13 cellular contexts compared by ENCODE assay signal in the genomic region with DNA sequence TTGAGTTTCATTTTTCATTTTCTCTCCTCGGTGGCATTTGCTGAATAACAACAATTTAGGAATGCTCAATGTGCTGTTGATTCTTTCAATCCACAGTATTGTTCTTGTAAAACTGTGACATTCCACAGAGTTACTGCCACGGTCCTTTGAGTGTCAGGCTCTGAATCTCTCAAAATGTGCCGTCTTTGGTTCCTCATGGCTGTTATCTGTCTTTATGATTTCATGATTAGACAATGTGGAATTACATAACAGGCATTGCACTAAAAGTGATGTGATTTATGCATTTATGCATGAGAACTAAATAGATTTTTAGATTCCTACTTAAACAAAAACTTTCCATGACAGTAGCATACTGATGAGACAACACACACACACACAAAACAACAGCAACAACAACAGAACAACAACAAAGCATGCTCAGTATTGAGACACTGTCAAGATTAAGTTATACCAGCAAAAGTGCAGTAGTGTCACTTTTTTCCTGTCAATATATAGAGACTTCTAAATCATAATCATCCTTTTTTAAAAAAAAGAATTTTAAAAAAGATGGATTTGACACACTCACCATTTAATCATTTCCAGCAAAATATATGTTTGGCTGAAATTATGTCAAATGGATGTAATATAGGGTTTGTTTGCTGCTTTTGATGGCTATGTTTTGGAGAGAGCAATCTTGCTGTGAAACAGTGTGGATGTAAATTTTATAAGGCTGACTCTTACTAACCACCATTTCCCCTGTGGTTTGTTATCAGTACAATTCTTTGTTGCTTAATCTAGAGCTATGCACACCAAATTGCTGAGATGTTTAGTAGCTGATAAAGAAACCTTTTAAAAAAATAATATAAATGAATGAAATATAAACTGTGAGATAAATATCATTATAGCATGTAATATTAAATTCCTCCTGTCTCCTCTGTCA.
A peak's percentile ranks its signal among the peaks of the same experiment; 100 is the strongest.
DNase-seq lines count a peak whose midpoint lies in the region; ATAC-seq, FAIRE-seq and TF ChIP-seq lines count a peak whose summit lies in the region.
"Had no signal": no experiment of that assay in that cellular context is flagged by ENCODE, and none has a peak within 500 bp of the region (broad histone marks: within the 10 kb centered on the region; RNA-seq: fewer than 3 reads in every experiment).

No MANE protein-coding gene starts in this region.

- no peak overlapping the region for H3K9ac ChIP-seq in DND-41 (ENCODE audit: low read depth, low read length)

- no peak overlapping the region for H3K27ac Mint-ChIP-seq in naive thymus-derived CD4-positive, alpha-beta T cell
- H3K27ac Mint-ChIP-seq: activated B cell treated with CpG ODN at 0.5 μM for 24 hours, memory B cell had no signal

- H3K4me1 Mint-ChIP-seq in naive thymus-derived CD4-positive, alpha-beta T cell: peaks cover 0 to 8% (median 4%) of the 10 kb centered on the region in 7 donors
- H3K4me1 Mint-ChIP-seq: activated B cell treated with CpG ODN at 0.5 μM for 24 hours had no signal

- no peaks in the 10 kb centered on the region for H3K27me3 ChIP-seq in DND-41 (ENCODE audit: insufficient read depth, low read length, poor library complexity)
- no peaks in the 10 kb centered on the region for H3K27me3 ChIP-seq in naive thymus-derived CD4-positive, alpha-beta T cell (ENCODE audit: control insufficient read depth in 2 of 2, insufficient read depth in 2 of 2, low read length in 2 of 2)
- H3K27me3 ChIP-seq in right cardiac atrium (ENCODE audit: control insufficient read depth, insufficient read depth): no peaks in the 10 kb centered on the region
- H3K27me3 ChIP-seq: sigmoid colon had no signal

- H3K27me3 Mint-ChIP-seq in naive thymus-derived CD4-positive, alpha-beta T cell: peaks cover 19 to 29% (median 22%) of the 10 kb centered on the region in 5 donors

- H4K20me1 ChIP-seq in DND-41 (ENCODE audit: insufficient read depth, low read length): no peaks in the 10 kb centered on the region

- in situ Hi-C loops in astrocyte of the spinal cord (cut with HindIII; ENCODE audit: low sequenced_read_pairs): no loop called here

- H3K4me2 ChIP-seq in DND-41 (ENCODE audit: insufficient read depth, low read length): no peak overlapping the region

- H3K4me3 ChIP-seq in DND-41 (ENCODE audit: low read depth in 1 of 2, low read length in 2 of 2) (no peak overlapping the region), astrocyte of the spinal cord (ENCODE audit: low read depth, low read length) (no peak overlapping the region), right cardiac atrium (ENCODE audit: low read length) (no peak overlapping the region)
- H3K4me3 ChIP-seq in naive thymus-derived CD4-positive, alpha-beta T cell (ENCODE audit: low read length): no peak overlapping the region
- H3K4me3 ChIP-seq: sigmoid colon had no signal

- H3K9me3 Mint-ChIP-seq in naive thymus-derived CD4-positive, alpha-beta T cell: peaks cover 0 to 6% (median 0%) of the 10 kb centered on the region in 11 donors
- H3K9me3 Mint-ChIP-seq: activated B cell treated with CpG ODN at 0.5 μM for 24 hours had no signal

- H3K36me3 ChIP-seq in DND-41 (ENCODE audit: insufficient read depth, low read length): no peaks in the 10 kb centered on the region
- H3K36me3 ChIP-seq in naive thymus-derived CD4-positive, alpha-beta T cell (ENCODE audit: control insufficient read depth in 2 of 3, insufficient read depth in 3 of 3, low read length in 3 of 3): no peaks in the 10 kb centered on the region
- H3K36me3 ChIP-seq: sigmoid colon had no signal

- peaks cover 7% of the 10 kb centered on the region; the same call in 1 of the 2 replicates for H3K4me1 ChIP-seq in DND-41 (ENCODE audit: insufficient read depth, low read length)
- peaks cover 0 to 18% of the 10 kb centered on the region in 2 donors for H3K4me1 ChIP-seq in naive thymus-derived CD4-positive, alpha-beta T cell (ENCODE audit: control insufficient read depth in 2 of 2, insufficient read depth in 2 of 2, low read length in 2 of 2)
- no peaks in the 10 kb centered on the region for H3K4me1 ChIP-seq in right cardiac atrium (ENCODE audit: control insufficient read depth, insufficient read depth, low read length)
- H3K4me1 ChIP-seq: sigmoid colon had no signal

- H3K27ac ChIP-seq in DND-41 (ENCODE audit: low read length) (no peak overlapping the region), right cardiac atrium (ENCODE audit: low read length) (no peak overlapping the region)
- no peak overlapping the region for H3K27ac ChIP-seq in naive thymus-derived CD4-positive, alpha-beta T cell (ENCODE audit: low read depth, low read length)
- H3K27ac ChIP-seq: sigmoid colon had no signal

- WGBS in right cardiac atrium: 51% methylated on average over 3 of the region's 3 CpGs

- H3K4me3 Mint-ChIP-seq in naive thymus-derived CD4-positive, alpha-beta T cell: no peak overlapping the region
- H3K4me3 Mint-ChIP-seq: activated B cell treated with CpG ODN at 0.5 μM for 24 hours, memory B cell had no signal

- FAIRE-seq in D721Med (lab: Jason Lieb, UNC): no peak

- H3K79me2 ChIP-seq in DND-41 (ENCODE audit: insufficient read depth, low read length): no peaks in the 10 kb centered on the region

- H3K9me3 ChIP-seq in DND-41 (ENCODE audit: insufficient read depth, low read length, severe bottlenecking) (no peaks in the 10 kb centered on the region), right cardiac atrium (ENCODE audit: control insufficient read depth, low read length) (no peaks in the 10 kb centered on the region)
- no peaks in the 10 kb centered on the region for H3K9me3 ChIP-seq in naive thymus-derived CD4-positive, alpha-beta T cell (ENCODE audit: control insufficient read depth in 2 of 3, low read length in 3 of 3)
- H3K9me3 ChIP-seq: sigmoid colon had no signal

- CTCF ChIA-PET in naive thymus-derived CD4-positive, alpha-beta T cell (lab: Charles Lee): no interaction called here

- H2AFZ ChIP-seq in DND-41 (ENCODE audit: low read depth, low read length): no peak overlapping the region

- intact Hi-C loops in naive thymus-derived CD4-positive, alpha-beta T cell (cut with micrococcal nuclease): no loop called here
- intact Hi-C loops in right cardiac atrium (cut with DNase I): no loop called here

- DNase-seq in DND-41: no peak
- DNase-seq in NCI-H226: peak; percentile 59
- peak; percentile 88 for DNase-seq in astrocyte of the spinal cord (ENCODE audit: low read depth, low spot score)
- no peak for DNase-seq in naive thymus-derived CD4-positive, alpha-beta T cell
- no peak for DNase-seq in NK-92 treated with Interleukin-12 subunit alpha and Interleukin-12 subunit beta, amount 100 ng/mL, for 24 hours (lab: John Stamatoyannopoulos, UW)
- DNase-seq in HT-29 (ENCODE audit: low spot score): no peak
- DNase-seq in D721Med (ENCODE audit: insufficient read length, low spot score): no peak
- no peak for DNase-seq in right cardiac atrium
- DNase-seq: activated B cell treated with CpG ODN at 0.5 μM for 24 hours, erythroblast, NCI-H524 treated with DMSO at 0.1 percent for 48 hours, sigmoid colon had no signal

- peak; percentile 78 for ATAC-seq in DND-41 (ENCODE audit: insufficient read depth, low read depth)
- ATAC-seq in naive thymus-derived CD4-positive, alpha-beta T cell: peak; percentile 50
- ATAC-seq in right cardiac atrium: no peak

- TF ChIP-seq CTCF in DND-41 (IDR thresholded peaks at IDR 0.05; ENCODE audit: borderline replicate concordance, extremely low read depth, low read length, poor library complexity, severe bottlenecking) (no peak), astrocyte of the spinal cord (IDR thresholded peaks at IDR 0.05; ENCODE audit: low read depth, low read length) (no peak), D721Med (IDR thresholded peaks at IDR 0.05; ENCODE audit: insufficient read depth, missing control alignments) (no peak)

- no peaks in the 10 kb centered on the region for H3K36me3 Mint-ChIP-seq in naive thymus-derived CD4-positive, alpha-beta T cell

- POLR2A ChIA-PET in naive thymus-derived CD4-positive, alpha-beta T cell (lab: Charles Lee): no interaction called here

Comparison
In these comparisons a context has a peak if more than half of its experiments do, and no peak if none do; other contexts are left out.
1. ATAC-seq: peak in DND-41 (single experiment) and naive thymus-derived CD4-positive, alpha-beta T cell (single experiment); none in right cardiac atrium (0 of 2).
2. DNase-seq: peak in NCI-H226 (single experiment) and astrocyte of the spinal cord (single experiment); none in DND-41 (single experiment), naive thymus-derived CD4-positive, alpha-beta T cell (0 of 9), NK-92 treated with Interleukin-12 subunit alpha and Interleukin-12 subunit beta, amount 100 ng/mL, for 24 hours (single experiment), HT-29 (single experiment), D721Med (single experiment) and right cardiac atrium (0 of 3).